Comparison of ENCODE assay signal across 1 cellular context in the genomic region with DNA sequence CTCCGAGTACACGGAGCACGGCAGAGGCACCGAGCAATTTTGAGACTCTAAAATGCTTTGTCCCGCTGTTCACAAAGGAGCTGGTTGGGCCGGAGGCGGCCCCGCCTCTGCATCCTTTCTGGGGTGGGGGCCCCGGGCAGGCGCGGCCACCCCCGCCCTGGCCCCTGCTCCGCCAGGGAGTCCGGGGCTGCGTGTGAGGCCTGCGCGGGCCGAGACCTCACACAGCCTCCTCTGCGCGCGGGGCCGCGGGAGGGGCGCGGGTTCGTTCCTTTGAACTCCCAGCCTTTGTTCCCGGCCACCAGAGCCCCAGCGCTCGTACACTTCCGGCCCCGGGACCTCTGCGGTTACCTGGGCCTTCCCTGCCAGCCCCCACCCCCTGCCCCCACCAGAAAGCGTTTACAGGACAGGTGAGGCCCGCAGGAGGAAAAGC.
A peak's percentile ranks its signal among the peaks of the same experiment; 100 is the strongest.
TF ChIP-seq lines count a peak whose summit lies in the region.

No MANE protein-coding gene starts in this region.

TF ChIP-seq in HepG2, 621 proteins besides CTCF, POLR2A, EP300 and RAD21 (continued from another document and continues in another):
- TF ChIP-seq, protein P1, sequence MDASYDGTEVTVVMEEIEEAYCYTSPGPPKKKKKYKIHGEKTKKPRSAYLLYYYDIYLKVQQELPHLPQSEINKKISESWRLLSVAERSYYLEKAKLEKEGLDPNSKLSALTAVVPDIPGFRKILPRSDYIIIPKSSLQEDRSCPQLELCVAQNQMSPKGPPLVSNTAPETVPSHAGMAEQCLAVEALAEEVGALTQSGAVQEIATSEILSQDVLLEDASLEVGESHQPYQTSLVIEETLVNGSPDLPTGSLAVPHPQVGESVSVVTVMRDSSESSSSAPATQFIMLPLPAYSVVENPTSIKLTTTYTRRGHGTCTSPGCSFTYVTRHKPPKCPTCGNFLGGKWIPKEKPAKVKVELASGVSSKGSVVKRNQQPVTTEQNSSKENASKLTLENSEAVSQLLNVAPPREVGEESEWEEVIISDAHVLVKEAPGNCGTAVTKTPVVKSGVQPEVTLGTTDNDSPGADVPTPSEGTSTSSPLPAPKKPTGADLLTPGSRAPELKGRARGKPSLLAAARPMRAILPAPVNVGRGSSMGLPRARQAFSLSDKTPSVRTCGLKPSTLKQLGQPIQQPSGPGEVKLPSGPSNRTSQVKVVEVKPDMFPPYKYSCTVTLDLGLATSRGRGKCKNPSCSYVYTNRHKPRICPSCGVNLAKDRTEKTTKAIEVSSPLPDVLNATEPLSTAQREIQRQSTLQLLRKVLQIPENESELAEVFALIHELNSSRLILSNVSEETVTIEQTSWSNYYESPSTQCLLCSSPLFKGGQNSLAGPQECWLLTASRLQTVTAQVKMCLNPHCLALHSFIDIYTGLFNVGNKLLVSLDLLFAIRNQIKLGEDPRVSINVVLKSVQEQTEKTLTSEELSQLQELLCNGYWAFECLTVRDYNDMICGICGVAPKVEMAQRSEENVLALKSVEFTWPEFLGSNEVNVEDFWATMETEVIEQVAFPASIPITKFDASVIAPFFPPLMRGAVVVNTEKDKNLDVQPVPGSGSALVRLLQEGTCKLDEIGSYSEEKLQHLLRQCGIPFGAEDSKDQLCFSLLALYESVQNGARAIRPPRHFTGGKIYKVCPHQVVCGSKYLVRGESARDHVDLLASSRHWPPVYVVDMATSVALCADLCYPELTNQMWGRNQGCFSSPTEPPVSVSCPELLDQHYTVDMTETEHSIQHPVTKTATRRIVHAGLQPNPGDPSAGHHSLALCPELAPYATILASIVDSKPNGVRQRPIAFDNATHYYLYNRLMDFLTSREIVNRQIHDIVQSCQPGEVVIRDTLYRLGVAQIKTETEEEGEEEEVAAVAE (CRISPR knock-in tag; IDR thresholded peaks at IDR 0.05; ENCODE audit: borderline replicate concordance): no peak
- TF ChIP-seq AGO2 (optimal IDR thresholded peaks at IDR 0.05; ENCODE audit: low read depth, low read length) (no peak), ZNF12 (CRISPR knock-in tag; IDR thresholded peaks at IDR 0.05) (0 out of 2 replicates have a peak, but pooled peaks have one; percentile 51), HOXA5 (CRISPR knock-in tag; IDR thresholded peaks at IDR 0.05) (no peak), YEATS2 (CRISPR knock-in tag; IDR thresholded peaks at IDR 0.05; ENCODE audit: borderline replicate concordance) (no peak), ZNF777 (CRISPR knock-in tag; IDR thresholded peaks at IDR 0.05) (no peak), ZFP36L2 (CRISPR knock-in tag; IDR thresholded peaks at IDR 0.05) (no peak), ZNF563 (CRISPR knock-in tag; IDR thresholded peaks at IDR 0.05) (0 out of 2 replicates have a peak, but pooled peaks have one; percentile 42), ZNF383 (CRISPR knock-in tag; IDR thresholded peaks at IDR 0.05; ENCODE audit: borderline replicate concordance) (no peak), ZNF703 (CRISPR knock-in tag; IDR thresholded peaks at IDR 0.05; ENCODE audit: borderline replicate concordance) (0 out of 2 replicates have a peak, but pooled peaks have one; percentile 43), SRSF4 (IDR thresholded peaks at IDR 0.05; ENCODE audit: low read depth, low read length, poor library complexity, severe bottlenecking) (no peak), ZNF607 (CRISPR knock-in tag; IDR thresholded peaks at IDR 0.05; ENCODE audit: borderline replicate concordance) (0 out of 2 replicates have a peak, but pooled peaks have one; percentile 26), ZNF292 (CRISPR knock-in tag; IDR thresholded peaks at IDR 0.05; ENCODE audit: borderline replicate concordance, low read depth) (no peak), ZNF567 (CRISPR knock-in tag; IDR thresholded peaks at IDR 0.05; ENCODE audit: borderline replicate concordance) (no peak), CC2D1A (CRISPR knock-in tag; IDR thresholded peaks at IDR 0.05) (no peak), ZNF20 (CRISPR knock-in tag; IDR thresholded peaks at IDR 0.05) (no peak), HNRNPK (IDR thresholded peaks at IDR 0.05; ENCODE audit: low read depth, low read length, poor library complexity, severe bottlenecking) (no peak), BRD4 (CRISPR knock-in tag; IDR thresholded peaks at IDR 0.05) (no peak), RBFOX2 (IDR thresholded peaks at IDR 0.05; ENCODE audit: low read depth, low read length) (peak; percentile 75), NFRKB (IDR thresholded peaks at IDR 0.05) (no peak), TBX2 (CRISPR knock-in tag; IDR thresholded peaks at IDR 0.05; ENCODE audit: borderline replicate concordance) (peak; percentile 74; the same call in 1 of the 2 replicates), ZIK1 (CRISPR knock-in tag; IDR thresholded peaks at IDR 0.05; ENCODE audit: borderline replicate concordance, low read depth) (no peak), ZNF343 (CRISPR knock-in tag; IDR thresholded peaks at IDR 0.05) (0 out of 2 replicates have a peak, but pooled peaks have one; percentile 48), NCOR1 (IDR thresholded peaks at IDR 0.05; ENCODE audit: borderline replicate concordance, low read length) (no peak), AKAP8 (CRISPR knock-in tag; IDR thresholded peaks at IDR 0.05) (no peak), AHR (CRISPR knock-in tag; IDR thresholded peaks at IDR 0.05) (peak; percentile 52; the same call in 1 of the 2 replicates), MTF2 (CRISPR knock-in tag; IDR thresholded peaks at IDR 0.05; ENCODE audit: borderline replicate concordance) (no peak), RARG (CRISPR knock-in tag; IDR thresholded peaks at IDR 0.05; ENCODE audit: low read depth) (no peak), CREB1 (IDR thresholded peaks at IDR 0.05) (no peak), CREB1 (CRISPR knock-in tag; IDR thresholded peaks at IDR 0.05) (no peak), ZNF263 (CRISPR knock-in tag; IDR thresholded peaks at IDR 0.05) (no peak), ONECUT2 (CRISPR knock-in tag; IDR thresholded peaks at IDR 0.05) (no peak), NR1H2 (CRISPR knock-in tag; IDR thresholded peaks at IDR 0.05; ENCODE audit: borderline replicate concordance, low read depth) (no peak), TOPORS (CRISPR knock-in tag; IDR thresholded peaks at IDR 0.05) (no peak), TAF15 (IDR thresholded peaks at IDR 0.05; ENCODE audit: low read depth, low read length, poor library complexity, severe bottlenecking) (no peak), JDP2 (CRISPR knock-in tag; IDR thresholded peaks at IDR 0.05; ENCODE audit: borderline replicate concordance) (no peak), GPN1 (CRISPR knock-in tag; IDR thresholded peaks at IDR 0.05; ENCODE audit: borderline replicate concordance) (no peak), ZNF451 (CRISPR knock-in tag; IDR thresholded peaks at IDR 0.05) (no peak), CENPT (CRISPR knock-in tag; IDR thresholded peaks at IDR 0.05; ENCODE audit: low read depth) (no peak), SMAD9 (CRISPR knock-in tag; IDR thresholded peaks at IDR 0.05) (no peak)
- TF ChIP-seq, protein P2, sequence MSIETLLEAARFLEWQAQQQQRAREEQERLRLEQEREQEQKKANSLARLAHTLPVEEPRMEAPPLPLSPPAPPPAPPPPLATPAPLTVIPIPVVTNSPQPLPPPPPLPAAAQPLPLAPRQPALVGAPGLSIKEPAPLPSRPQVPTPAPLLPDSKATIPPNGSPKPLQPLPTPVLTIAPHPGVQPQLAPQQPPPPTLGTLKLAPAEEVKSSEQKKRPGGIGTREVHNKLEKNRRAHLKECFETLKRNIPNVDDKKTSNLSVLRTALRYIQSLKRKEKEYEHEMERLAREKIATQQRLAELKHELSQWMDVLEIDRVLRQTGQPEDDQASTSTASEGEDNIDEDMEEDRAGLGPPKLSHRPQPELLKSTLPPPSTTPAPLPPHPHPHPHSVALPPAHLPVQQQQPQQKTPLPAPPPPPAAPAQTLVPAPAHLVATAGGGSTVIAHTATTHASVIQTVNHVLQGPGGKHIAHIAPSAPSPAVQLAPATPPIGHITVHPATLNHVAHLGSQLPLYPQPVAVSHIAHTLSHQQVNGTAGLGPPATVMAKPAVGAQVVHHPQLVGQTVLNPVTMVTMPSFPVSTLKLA (IDR thresholded peaks at IDR 0.05): no peak
- TF ChIP-seq, protein P3, sequence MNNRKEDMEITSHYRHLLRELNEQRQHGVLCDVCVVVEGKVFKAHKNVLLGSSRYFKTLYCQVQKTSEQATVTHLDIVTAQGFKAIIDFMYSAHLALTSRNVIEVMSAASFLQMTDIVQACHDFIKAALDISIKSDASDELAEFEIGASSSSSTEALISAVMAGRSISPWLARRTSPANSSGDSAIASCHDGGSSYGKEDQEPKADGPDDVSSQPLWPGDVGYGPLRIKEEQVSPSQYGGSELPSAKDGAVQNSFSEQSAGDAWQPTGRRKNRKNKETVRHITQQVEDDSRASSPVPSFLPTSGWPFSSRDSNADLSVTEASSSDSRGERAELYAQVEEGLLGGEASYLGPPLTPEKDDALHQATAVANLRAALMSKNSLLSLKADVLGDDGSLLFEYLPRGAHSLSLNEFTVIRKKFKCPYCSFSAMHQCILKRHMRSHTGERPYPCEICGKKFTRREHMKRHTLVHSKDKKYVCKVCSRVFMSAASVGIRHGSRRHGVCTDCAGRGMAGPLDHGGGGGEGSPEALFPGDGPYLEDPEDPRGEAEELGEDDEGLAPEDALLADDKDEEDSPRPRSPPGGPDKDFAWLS (CRISPR knock-in tag; IDR thresholded peaks at IDR 0.05; ENCODE audit: borderline replicate concordance): no peak
- TF ChIP-seq, protein P4, sequence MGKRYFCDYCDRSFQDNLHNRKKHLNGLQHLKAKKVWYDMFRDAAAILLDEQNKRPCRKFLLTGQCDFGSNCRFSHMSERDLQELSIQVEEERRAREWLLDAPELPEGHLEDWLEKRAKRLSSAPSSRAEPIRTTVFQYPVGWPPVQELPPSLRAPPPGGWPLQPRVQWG (CRISPR knock-in tag; IDR thresholded peaks at IDR 0.05; ENCODE audit: borderline replicate concordance, low read depth): no peak
- TF ChIP-seq, protein P5, sequence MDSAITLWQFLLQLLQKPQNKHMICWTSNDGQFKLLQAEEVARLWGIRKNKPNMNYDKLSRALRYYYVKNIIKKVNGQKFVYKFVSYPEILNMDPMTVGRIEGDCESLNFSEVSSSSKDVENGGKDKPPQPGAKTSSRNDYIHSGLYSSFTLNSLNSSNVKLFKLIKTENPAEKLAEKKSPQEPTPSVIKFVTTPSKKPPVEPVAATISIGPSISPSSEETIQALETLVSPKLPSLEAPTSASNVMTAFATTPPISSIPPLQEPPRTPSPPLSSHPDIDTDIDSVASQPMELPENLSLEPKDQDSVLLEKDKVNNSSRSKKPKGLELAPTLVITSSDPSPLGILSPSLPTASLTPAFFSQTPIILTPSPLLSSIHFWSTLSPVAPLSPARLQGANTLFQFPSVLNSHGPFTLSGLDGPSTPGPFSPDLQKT (CRISPR knock-in tag; IDR thresholded peaks at IDR 0.05; ENCODE audit: borderline replicate concordance): no peak
- TF ChIP-seq, protein P6, sequence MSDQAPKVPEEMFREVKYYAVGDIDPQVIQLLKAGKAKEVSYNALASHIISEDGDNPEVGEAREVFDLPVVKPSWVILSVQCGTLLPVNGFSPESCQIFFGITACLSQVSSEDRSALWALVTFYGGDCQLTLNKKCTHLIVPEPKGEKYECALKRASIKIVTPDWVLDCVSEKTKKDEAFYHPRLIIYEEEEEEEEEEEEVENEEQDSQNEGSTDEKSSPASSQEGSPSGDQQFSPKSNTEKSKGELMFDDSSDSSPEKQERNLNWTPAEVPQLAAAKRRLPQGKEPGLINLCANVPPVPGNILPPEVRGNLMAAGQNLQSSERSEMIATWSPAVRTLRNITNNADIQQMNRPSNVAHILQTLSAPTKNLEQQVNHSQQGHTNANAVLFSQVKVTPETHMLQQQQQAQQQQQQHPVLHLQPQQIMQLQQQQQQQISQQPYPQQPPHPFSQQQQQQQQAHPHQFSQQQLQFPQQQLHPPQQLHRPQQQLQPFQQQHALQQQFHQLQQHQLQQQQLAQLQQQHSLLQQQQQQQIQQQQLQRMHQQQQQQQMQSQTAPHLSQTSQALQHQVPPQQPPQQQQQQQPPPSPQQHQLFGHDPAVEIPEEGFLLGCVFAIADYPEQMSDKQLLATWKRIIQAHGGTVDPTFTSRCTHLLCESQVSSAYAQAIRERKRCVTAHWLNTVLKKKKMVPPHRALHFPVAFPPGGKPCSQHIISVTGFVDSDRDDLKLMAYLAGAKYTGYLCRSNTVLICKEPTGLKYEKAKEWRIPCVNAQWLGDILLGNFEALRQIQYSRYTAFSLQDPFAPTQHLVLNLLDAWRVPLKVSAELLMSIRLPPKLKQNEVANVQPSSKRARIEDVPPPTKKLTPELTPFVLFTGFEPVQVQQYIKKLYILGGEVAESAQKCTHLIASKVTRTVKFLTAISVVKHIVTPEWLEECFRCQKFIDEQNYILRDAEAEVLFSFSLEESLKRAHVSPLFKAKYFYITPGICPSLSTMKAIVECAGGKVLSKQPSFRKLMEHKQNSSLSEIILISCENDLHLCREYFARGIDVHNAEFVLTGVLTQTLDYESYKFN (CRISPR knock-in tag; conservative IDR thresholded peaks at IDR 0.05): peak; percentile 81
- TF ChIP-seq, protein P7, sequence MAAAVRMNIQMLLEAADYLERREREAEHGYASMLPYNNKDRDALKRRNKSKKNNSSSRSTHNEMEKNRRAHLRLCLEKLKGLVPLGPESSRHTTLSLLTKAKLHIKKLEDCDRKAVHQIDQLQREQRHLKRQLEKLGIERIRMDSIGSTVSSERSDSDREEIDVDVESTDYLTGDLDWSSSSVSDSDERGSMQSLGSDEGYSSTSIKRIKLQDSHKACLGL (CRISPR knock-in tag; IDR thresholded peaks at IDR 0.05): no peak
- TF ChIP-seq, protein P8, sequence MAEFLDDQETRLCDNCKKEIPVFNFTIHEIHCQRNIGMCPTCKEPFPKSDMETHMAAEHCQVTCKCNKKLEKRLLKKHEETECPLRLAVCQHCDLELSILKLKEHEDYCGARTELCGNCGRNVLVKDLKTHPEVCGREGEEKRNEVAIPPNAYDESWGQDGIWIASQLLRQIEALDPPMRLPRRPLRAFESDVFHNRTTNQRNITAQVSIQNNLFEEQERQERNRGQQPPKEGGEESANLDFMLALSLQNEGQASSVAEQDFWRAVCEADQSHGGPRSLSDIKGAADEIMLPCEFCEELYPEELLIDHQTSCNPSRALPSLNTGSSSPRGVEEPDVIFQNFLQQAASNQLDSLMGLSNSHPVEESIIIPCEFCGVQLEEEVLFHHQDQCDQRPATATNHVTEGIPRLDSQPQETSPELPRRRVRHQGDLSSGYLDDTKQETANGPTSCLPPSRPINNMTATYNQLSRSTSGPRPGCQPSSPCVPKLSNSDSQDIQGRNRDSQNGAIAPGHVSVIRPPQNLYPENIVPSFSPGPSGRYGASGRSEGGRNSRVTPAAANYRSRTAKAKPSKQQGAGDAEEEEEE (CRISPR knock-in tag; IDR thresholded peaks at IDR 0.05; ENCODE audit: borderline replicate concordance): no peak
- TF ChIP-seq, protein P9, sequence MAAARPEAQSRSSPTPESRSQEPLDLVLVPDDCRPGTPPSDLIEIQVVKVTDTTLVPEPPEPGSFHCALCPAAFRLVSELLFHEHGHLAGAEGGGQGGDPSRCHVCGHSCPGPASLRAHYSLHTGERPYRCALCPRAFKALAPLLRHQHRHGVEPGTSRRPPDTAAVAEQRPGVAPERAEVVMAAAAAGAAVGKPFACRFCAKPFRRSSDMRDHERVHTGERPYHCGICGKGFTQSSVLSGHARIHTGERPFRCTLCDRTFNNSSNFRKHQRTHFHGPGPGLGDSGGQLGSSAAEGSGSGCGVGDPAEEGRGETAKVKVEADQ (CRISPR knock-in tag; IDR thresholded peaks at IDR 0.05; ENCODE audit: borderline replicate concordance): no peak
- TF ChIP-seq, protein P10, sequence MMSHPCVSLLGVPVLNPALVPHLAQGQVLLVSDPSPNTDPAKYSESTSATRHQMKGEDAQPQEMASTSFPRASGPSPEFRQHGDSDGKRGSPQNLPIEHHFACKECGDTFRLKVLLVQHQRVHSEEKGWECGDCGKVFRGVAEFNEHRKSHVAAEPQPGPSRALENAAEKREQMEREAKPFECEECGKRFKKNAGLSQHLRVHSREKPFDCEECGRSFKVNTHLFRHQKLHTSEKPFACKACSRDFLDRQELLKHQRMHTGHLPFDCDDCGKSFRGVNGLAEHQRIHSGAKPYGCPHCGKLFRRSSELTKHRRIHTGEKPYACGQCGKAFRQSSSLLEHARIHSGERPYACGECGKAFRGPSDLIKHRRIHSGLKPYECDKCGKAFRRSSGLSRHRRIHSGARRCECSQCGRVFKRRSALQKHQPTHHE (CRISPR knock-in tag; IDR thresholded peaks at IDR 0.05; ENCODE audit: borderline replicate concordance): no peak
